14 cellular contexts compared by ENCODE assay signal in the genomic region with DNA sequence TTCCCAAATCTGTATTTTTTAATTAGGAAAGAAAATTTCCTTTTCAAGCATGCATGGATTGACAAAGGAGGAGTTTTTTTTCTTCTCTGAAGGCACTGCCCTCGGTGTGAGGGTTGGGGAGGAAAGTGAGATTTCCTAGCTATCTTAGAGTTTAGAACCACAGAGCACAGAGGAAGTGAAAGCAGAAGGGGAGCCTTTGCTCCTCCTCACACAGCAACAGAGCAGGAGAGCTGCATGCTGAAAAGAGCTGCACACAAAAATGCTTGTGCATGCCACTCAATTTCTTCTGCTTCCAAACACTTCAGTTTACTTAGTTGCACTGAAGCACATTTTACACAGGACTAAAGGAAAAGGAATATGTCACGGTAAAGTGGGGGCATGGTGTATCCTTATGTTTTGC.
DNase-seq lines count a peak whose midpoint lies in the region; ATAC-seq and TF ChIP-seq lines count a peak whose summit lies in the region.
"Had no signal": no experiment of that assay in that cellular context is flagged by ENCODE, and none has a peak within 500 bp of the region (broad histone marks: within the 10 kb centered on the region; RNA-seq: fewer than 3 reads in every experiment).

No MANE protein-coding gene starts in this region.

- no peaks in the 10 kb centered on the region for H3K27me3 Mint-ChIP-seq in stimulated activated naive B cell treated with anti-CD40 and anti-IgM and Interleukin-4, amounts not matched to agents 10 μg/mL and 1 μg/mL and 100 μg/mL, for 72 hours
- H3K27me3 Mint-ChIP-seq: activated CD8-positive, alpha-beta memory T cell treated with anti-CD3 and anti-CD28 coated beads, Interleukin-2, amount 10 ng/mL, durations not matched to agents 7 days and 5 days had no signal

- no peaks in the 10 kb centered on the region for H3K9me3 ChIP-seq in body of pancreas
- H3K9me3 ChIP-seq: ascending aorta, pancreas, upper lobe of left lung had no signal

- peak; percentile 100 for ATAC-seq in HG02678 (IDR thresholded peaks at IDR 0.05; ENCODE audit: unreplicated experiment)
- peak; percentile 100 for ATAC-seq in HG03460 (IDR thresholded peaks at IDR 0.05; ENCODE audit: unreplicated experiment)
- peak; percentile 84 to 85 for ATAC-seq in stimulated activated naive B cell treated with anti-CD40 and anti-IgM and Interleukin-4, amounts not matched to agents 10 μg/mL and 1 μg/mL and 100 μg/mL, for 72 hours (replicated peaks)
- ATAC-seq in body of pancreas = no peak
- ATAC-seq: activated CD8-positive, alpha-beta memory T cell treated with anti-CD3 and anti-CD28 coated beads, Interleukin-2, amount 10 ng/mL, durations not matched to agents 7 days and 5 days; pancreas had no signal

- no peak for TF ChIP-seq CTCF in body of pancreas (IDR thresholded peaks at IDR 0.05)

- no peak overlapping the region for H3K27ac Mint-ChIP-seq in stimulated activated naive B cell treated with anti-CD40 and anti-IgM and Interleukin-4, amounts not matched to agents 10 μg/mL and 1 μg/mL and 100 μg/mL, for 72 hours
- H3K27ac Mint-ChIP-seq: activated CD8-positive, alpha-beta memory T cell treated with anti-CD3 and anti-CD28 coated beads, Interleukin-2, amount 10 ng/mL, durations not matched to agents 7 days and 5 days had no signal

- H3K9me3 Mint-ChIP-seq in stimulated activated naive B cell treated with anti-CD40 and anti-IgM and Interleukin-4, amounts not matched to agents 10 μg/mL and 1 μg/mL and 100 μg/mL, for 72 hours = no peaks in the 10 kb centered on the region

- no peak overlapping the region for H3K4me3 ChIP-seq in body of pancreas
- H3K4me3 ChIP-seq: ascending aorta, pancreas, upper lobe of left lung had no signal

- intact Hi-C loops in body of pancreas (cut with DNase I) = no loop called here

- DNase-seq in SIG-M5 treated with dmso at 0.1 percent for 504 hours (lab: John Stamatoyannopoulos, UW; ENCODE audit: unreplicated experiment) (peak; percentile 55), SIG-M5 (lab: John Stamatoyannopoulos, UW) (no peak), hepatic stellate cell (ENCODE audit: low spot score) (no peak), NCI-H2107 (lab: John Stamatoyannopoulos, UW) (no peak), body of pancreas (no peak)
- no peak for DNase-seq in stimulated activated naive B cell treated with anti-CD40 and anti-IgM and Interleukin-4, amounts not matched to agents 10 μg/mL and 1 μg/mL and 100 μg/mL, for 72 hours
- DNase-seq: activated CD8-positive, alpha-beta memory T cell treated with anti-CD3 and anti-CD28 coated beads, Interleukin-2, amount 10 ng/mL, durations not matched to agents 7 days and 5 days; NCI-H2081 treated with DMSO at 0.1 percent for 48 hours; pancreas; upper lobe of left lung had no signal

- no peaks in the 10 kb centered on the region for H3K27me3 ChIP-seq in body of pancreas
- H3K27me3 ChIP-seq: ascending aorta, pancreas, upper lobe of left lung had no signal

- H3K36me3 ChIP-seq in body of pancreas (replicated peaks in 1 of 2; ENCODE audit: insufficient read depth in 1 of 2, low read depth in 2 of 2) = no peaks in the 10 kb centered on the region
- H3K36me3 ChIP-seq: ascending aorta, pancreas, upper lobe of left lung had no signal

- H3K4me3 Mint-ChIP-seq in stimulated activated naive B cell treated with anti-CD40 and anti-IgM and Interleukin-4, amounts not matched to agents 10 μg/mL and 1 μg/mL and 100 μg/mL, for 72 hours = no peak overlapping the region
- H3K4me3 Mint-ChIP-seq: activated CD8-positive, alpha-beta memory T cell treated with anti-CD3 and anti-CD28 coated beads, Interleukin-2, amount 10 ng/mL, durations not matched to agents 7 days and 5 days had no signal

- H3K36me3 Mint-ChIP-seq in stimulated activated naive B cell treated with anti-CD40 and anti-IgM and Interleukin-4, amounts not matched to agents 10 μg/mL and 1 μg/mL and 100 μg/mL, for 72 hours = no peaks in the 10 kb centered on the region
- H3K36me3 Mint-ChIP-seq: activated CD8-positive, alpha-beta memory T cell treated with anti-CD3 and anti-CD28 coated beads, Interleukin-2, amount 10 ng/mL, durations not matched to agents 7 days and 5 days had no signal

- H3K4me1 ChIP-seq in body of pancreas = no peaks in the 10 kb centered on the region
- H3K4me1 ChIP-seq: ascending aorta, pancreas, upper lobe of left lung had no signal

- no peak for TF ChIP-seq POLR2A in body of pancreas (IDR thresholded peaks at IDR 0.05)

- H3K4me1 Mint-ChIP-seq in stimulated activated naive B cell treated with anti-CD40 and anti-IgM and Interleukin-4, amounts not matched to agents 10 μg/mL and 1 μg/mL and 100 μg/mL, for 72 hours = no peaks in the 10 kb centered on the region
- H3K4me1 Mint-ChIP-seq: activated CD8-positive, alpha-beta memory T cell treated with anti-CD3 and anti-CD28 coated beads, Interleukin-2, amount 10 ng/mL, durations not matched to agents 7 days and 5 days had no signal

- no peak overlapping the region for H3K27ac ChIP-seq in body of pancreas
- H3K27ac ChIP-seq: 22Rv1, ascending aorta, pancreas, upper lobe of left lung had no signal

- 50 to 63% methylated on average over 2 of the region's 2 CpGs for WGBS in body of pancreas, 2 donors
